Comparison of ENCODE assay signal across 8 cellular contexts in the genomic region with DNA sequence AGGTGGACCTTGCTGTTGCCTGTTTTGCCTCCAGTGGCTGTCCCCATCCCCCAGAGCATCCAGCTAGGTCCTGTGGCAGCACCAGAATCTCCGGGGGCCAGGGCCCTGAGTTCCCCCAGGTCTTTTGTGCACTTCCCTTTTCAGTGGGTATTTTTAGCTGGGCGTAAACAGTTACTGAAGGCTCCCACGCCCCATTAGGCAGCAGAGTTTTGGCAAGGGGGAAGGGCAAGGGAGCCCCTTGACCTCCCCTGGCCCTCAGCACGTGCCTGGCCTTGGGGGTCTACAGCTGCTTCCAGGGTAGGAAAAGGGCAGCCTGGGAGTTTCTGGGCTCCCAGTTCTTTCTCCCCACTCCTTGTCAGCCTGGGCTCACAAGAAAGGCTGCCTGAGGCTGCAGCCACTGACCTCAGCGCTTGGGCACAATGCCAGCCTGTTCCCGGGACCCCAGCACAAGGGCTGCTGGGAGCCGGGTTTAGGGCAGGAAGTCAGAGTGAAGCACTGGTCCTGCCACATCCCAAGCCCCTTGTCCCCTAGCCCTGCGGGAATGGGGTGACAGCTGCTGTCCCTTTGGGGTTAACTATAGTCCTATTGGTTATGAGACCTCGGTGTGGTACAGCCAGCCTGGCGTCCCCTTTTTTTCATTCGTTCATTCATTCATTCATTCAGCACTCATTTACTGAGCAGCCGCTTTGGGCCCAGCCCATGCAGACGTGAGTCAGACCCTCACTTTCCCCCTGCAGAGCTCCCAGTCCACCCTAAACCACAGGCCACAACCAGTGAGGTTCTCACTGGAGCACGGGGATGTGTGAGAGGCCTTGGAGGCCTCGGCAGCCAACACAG. TPM values are rescaled to one million over a fixed set of nuclear protein-coding genes. Genes with fewer than 3 reads are reported as not detected.
DNase-seq lines count a peak whose midpoint lies in the region; ATAC-seq and TF ChIP-seq lines count a peak whose summit lies in the region.

No MANE protein-coding gene starts in this region.

- TF ChIP-seq CTCF in heart left ventricle (IDR thresholded peaks at IDR 0.05), result no peak

- H3K4me3 ChIP-seq in heart left ventricle (peak overlapping the region in 8 of 12 donors; percentile 3 to 72 (median 8)), skeletal muscle cell (ENCODE audit: low read depth, low read length) (no peak overlapping the region)

- peak overlapping the region; percentile 88 to 90 for H3K4me3 Mint-ChIP-seq in activated T-cell treated with anti-CD3 and anti-CD28 coated beads, Interleukin-2, amount 50 U/mL, for 72 hours

- peak overlapping the region; percentile 90 for H3K27ac Mint-ChIP-seq in activated T-cell treated with anti-CD3 and anti-CD28 coated beads, Interleukin-2, amount 50 U/mL, for 72 hours

- peaks cover 32 to 98% (median 84%) of the 10 kb centered on the region in 12 donors for H3K4me1 ChIP-seq in heart left ventricle

- ATAC-seq in activated T-cell treated with anti-CD3 and anti-CD28 coated beads, Interleukin-2, amount 50 U/mL, for 72 hours (replicated peaks in 1 of 2), result peak in 1 of 2 donors; percentile 11
- peak; percentile 30 to 60 (median 45) for ATAC-seq in heart left ventricle

- peak; percentile 85 for DNase-seq in EH (ENCODE audit: low read depth)
- DNase-seq in KG1 (lab: John Stamatoyannopoulos, UW), result peak; percentile 79
- peak; percentile 61 to 74 for DNase-seq in activated T-cell treated with anti-CD3 and anti-CD28 coated beads, Interleukin-2, amount 50 U/mL, for 72 hours
- peak; percentile 84 to 93 (median 90) for DNase-seq in heart left ventricle
- DNase-seq in skeletal muscle cell (ENCODE audit: low read depth), result peak; percentile 67
- DNase-seq in HuH-7 (ENCODE audit: low spot score), result no peak
- no peak for DNase-seq in occipital lobe (lab: John Stamatoyannopoulos, UW)
- DNase-seq in NCI-H1092 treated with DMSO at 0.1 percent for 48 hours (lab: John Stamatoyannopoulos, UW), result no peak

- H3K27me3 ChIP-seq in heart left ventricle, result no peaks in the 10 kb centered on the region

- no peak for TF ChIP-seq POLR2A in heart left ventricle (IDR thresholded peaks at IDR 0.05)

- intact Hi-C loops in heart left ventricle (cut with DNase I), result no loop called here

- H3K9me3 ChIP-seq in heart left ventricle, result no peaks in the 10 kb centered on the region

- H3K27me3 Mint-ChIP-seq in activated T-cell treated with anti-CD3 and anti-CD28 coated beads, Interleukin-2, amount 50 U/mL, for 72 hours (ENCODE audit: low read depth), result no peaks in the 10 kb centered on the region

- peaks cover 0 to 22% (median 0%) of the 10 kb centered on the region in 9 donors for H3K36me3 ChIP-seq in heart left ventricle

- peaks cover 93% of the 10 kb centered on the region for H3K4me1 Mint-ChIP-seq in activated T-cell treated with anti-CD3 and anti-CD28 coated beads, Interleukin-2, amount 50 U/mL, for 72 hours (ENCODE audit: low read depth)

- H3K9me3 Mint-ChIP-seq in activated T-cell treated with anti-CD3 and anti-CD28 coated beads, Interleukin-2, amount 50 U/mL, for 72 hours, result no peaks in the 10 kb centered on the region

- H3K36me3 Mint-ChIP-seq in activated T-cell treated with anti-CD3 and anti-CD28 coated beads, Interleukin-2, amount 50 U/mL, for 72 hours (ENCODE audit: insufficient read depth in 2 of 2), result peaks cover 4 to 17% of the 10 kb centered on the region in 2 donors

- peak overlapping the region; percentile 67 to 97 (median 88) for H3K27ac ChIP-seq in heart left ventricle

- WGBS in heart left ventricle, 4 donors, result 15 to 23% (median 21%) methylated on average over 13 to 15 of the region's 15 CpGs

RNA-seq across cellular contexts. Expression of a gene that starts 8.4 kb away (rescaled TPM):
- total RNA-seq in activated T-cell treated with anti-CD3 and anti-CD28 coated beads, Interleukin-2, amount 50 U/mL, for 72 hours, result 100 to 1,000 TPM; 200 to 267 TPM
- total RNA-seq in heart left ventricle, result 10 to 100 TPM; 19.1 to 66.7 (median 28.4) TPM
- 10 to 100 TPM; 23.9 to 24.7 TPM for polyA plus RNA-seq in heart left ventricle
- total RNA-seq in occipital lobe, result 24.0 TPM

RNA-seq across cellular contexts. Expression of a gene that starts 22.3 kb away (rescaled TPM):
- under 1 TPM; 0.53 to 0.72 TPM for total RNA-seq in activated T-cell treated with anti-CD3 and anti-CD28 coated beads, Interleukin-2, amount 50 U/mL, for 72 hours
- 10 to 100 TPM in 2 of 9 donors, 1 to 10 TPM in 5, under 1 TPM in 2; 0.19 to 16.3 (median 7.8) TPM for total RNA-seq in heart left ventricle
- 1 to 10 TPM in 1 of 2 donors, not detected in 1; 5.8 TPM for polyA plus RNA-seq in heart left ventricle
- total RNA-seq in occipital lobe, result not detected

RNA-seq across cellular contexts. Expression of a gene that starts 36.1 kb away (rescaled TPM):
- total RNA-seq in activated T-cell treated with anti-CD3 and anti-CD28 coated beads, Interleukin-2, amount 50 U/mL, for 72 hours, result under 1 TPM; 0.14 to 0.17 TPM
- 1 to 10 TPM in 5 of 9 donors, under 1 TPM in 1, not detected in 3; 0.14 to 3.3 (median 2.0) TPM for total RNA-seq in heart left ventricle
- 1 to 10 TPM in 1 of 2 donors, under 1 TPM in 1; 0.06 to 1.5 TPM for polyA plus RNA-seq in heart left ventricle
- total RNA-seq in occipital lobe, result 1.6 TPM

RNA-seq across cellular contexts. Expression of a gene that starts 41.7 kb away (rescaled TPM):
- not detected for total RNA-seq in activated T-cell treated with anti-CD3 and anti-CD28 coated beads, Interleukin-2, amount 50 U/mL, for 72 hours
- total RNA-seq in heart left ventricle, result not detected
- not detected for polyA plus RNA-seq in heart left ventricle
- not detected for total RNA-seq in occipital lobe

RNA-seq across cellular contexts. Expression of a gene that starts 52.7 kb away (rescaled TPM):
- 10 to 100 TPM; 48.5 to 53.8 TPM for total RNA-seq in activated T-cell treated with anti-CD3 and anti-CD28 coated beads, Interleukin-2, amount 50 U/mL, for 72 hours
- 10 to 100 TPM; 22.6 to 39.3 (median 29.5) TPM for total RNA-seq in heart left ventricle
- polyA plus RNA-seq in heart left ventricle, result 10 to 100 TPM; 28.0 to 29.3 TPM
- 32.4 TPM for total RNA-seq in occipital lobe

Comparison
In these comparisons a context has a peak if more than half of its experiments do, and no peak if none do; other contexts are left out.
1. DNase-seq: peak in EH (single experiment), KG1 (single experiment), activated T-cell treated with anti-CD3 and anti-CD28 coated beads, Interleukin-2, amount 50 U/mL, for 72 hours (2 of 2), heart left ventricle (5 of 5) and skeletal muscle cell (single experiment); none in HuH-7 (single experiment), occipital lobe (single experiment) and NCI-H1092 treated with DMSO at 0.1 percent for 48 hours (single experiment).